In genomic region chr3:124688580-124689454, GRCh38 we compare ENCODE assay signal across 8 cellular contexts. TPM values are rescaled to one million over a fixed set of nuclear protein-coding genes. Genes with fewer than 3 reads are reported as not detected.
DNase-seq lines count a peak whose midpoint lies in the region; ATAC-seq and TF ChIP-seq lines count a peak whose summit lies in the region.

No MANE protein-coding gene starts in this region.

- no peak overlapping the region for H3K27ac ChIP-seq in lower lobe of right lung

- CTCF ChIA-PET in Caco-2 (lab: Charles Lee): interaction anchor here (0.6 to 3.6 kb wide), 11 partner anchors 12 to 128 kb away, joined by 3 to 28 read pairs (median 6); no protein-coding TSS in a partner anchor

- H3K4me3 Mint-ChIP-seq in Caco-2 (ENCODE audit: unreplicated experiment): peak overlapping the region; percentile 48

- no peak overlapping the region for H3K4me3 ChIP-seq in Caco-2 (ENCODE audit: low read depth, low read length)
- no peak overlapping the region for H3K4me3 ChIP-seq in HFF-Myc (replicated peaks; ENCODE audit: low read depth, low read length)
- H3K4me3 ChIP-seq in lower lobe of right lung: no peak overlapping the region

- DNase-seq in Caco-2 (peak; percentile 83 to 84), HFF-Myc (ENCODE audit: extremely low read depth, low read depth) (peak; percentile 47), NCI-H524 treated with DMSO at 0.1 percent for 48 hours (lab: John Stamatoyannopoulos, UW) (peak; percentile 11), dermis microvascular lymphatic vessel endothelial cell (ENCODE audit: low read depth in 2 of 2) (peak; percentile 72 to 80), lower lobe of right lung (peak; percentile 78)
- peak; percentile 47 to 72 for DNase-seq in activated CD4-positive, alpha-beta T cell treated with anti-CD3 and anti-CD28 coated beads, Interleukin-2, amount 50 U/mL, for 24 hours (ENCODE audit: low read depth in 1 of 2, low spot score in 1 of 2)
- peak; percentile 33 for DNase-seq in stimulated activated CD8-positive, alpha-beta memory T cell treated with anti-CD3 and anti-CD28 coated beads, Interleukin-12 subunit alpha, Interleukin-12 subunit beta, amount 100 ng/mL, for 24 hours (ENCODE audit: extremely low read depth)

- intact Hi-C loops in Caco-2 (cut with micrococcal nuclease; ENCODE audit: unreplicated experiment): loop anchor here (1.0 to 2.0 kb wide), 4 partner anchors 42 to 124 kb away; partner anchors contain the start of gene UMPS
- intact Hi-C loops in lower lobe of right lung (cut with DNase I): loop anchor here (10.0 kb wide), 1 partner anchor 124 kb away; no protein-coding TSS in a partner anchor

- H3K27me3 ChIP-seq in Caco-2 (replicated peaks; ENCODE audit: control insufficient read depth, insufficient read depth, low read length): no peaks in the 10 kb centered on the region
- no peaks in the 10 kb centered on the region for H3K27me3 ChIP-seq in lower lobe of right lung (ENCODE audit: low read depth)

- H3K9me3 ChIP-seq in Caco-2 (no peaks in the 10 kb centered on the region), lower lobe of right lung (no peaks in the 10 kb centered on the region)

- peaks cover 44% of the 10 kb centered on the region for H3K4me1 ChIP-seq in Caco-2
- H3K4me1 ChIP-seq in lower lobe of right lung: no peaks in the 10 kb centered on the region

- peaks cover 17% of the 10 kb centered on the region for H3K36me3 Mint-ChIP-seq in Caco-2 (ENCODE audit: insufficient read depth, unreplicated experiment)

- H3K27me3 Mint-ChIP-seq in Caco-2 (ENCODE audit: insufficient read depth, unreplicated experiment): no peaks in the 10 kb centered on the region

- peaks cover 53% of the 10 kb centered on the region for H3K4me1 Mint-ChIP-seq in Caco-2 (ENCODE audit: low read depth, unreplicated experiment)

- ATAC-seq in lower lobe of right lung (peak; percentile 90 to 91), HG03025 (IDR thresholded peaks at IDR 0.05; ENCODE audit: low FRiP score, unreplicated experiment) (no peak)

- BruUV-seq in Caco-2 (replicated peaks; lab: Mats Ljungman, UMichigan): no TSS peak

- no peaks in the 10 kb centered on the region for H3K9me3 Mint-ChIP-seq in Caco-2 (ENCODE audit: unreplicated experiment)

- TF ChIP-seq CTCF in Caco-2 (IDR thresholded peaks at IDR 0.05; ENCODE audit: insufficient read depth in 1 of 2, low read depth in 1 of 2, low read length in 1 of 2, severe bottlenecking in 1 of 2, unreplicated experiment in 1 of 2) (peak; percentile 79 to 80), HFF-Myc (IDR thresholded peaks at IDR 0.05; ENCODE audit: low read depth, low read length, missing control alignments) (peak; percentile 86), lower lobe of right lung (IDR thresholded peaks at IDR 0.05) (peak; percentile 92)

- H3K36me3 ChIP-seq in Caco-2 (ENCODE audit: control insufficient read depth, insufficient read depth, low read length) (no peaks in the 10 kb centered on the region), lower lobe of right lung (no peaks in the 10 kb centered on the region)

- H3K27ac Mint-ChIP-seq in Caco-2 (ENCODE audit: unreplicated experiment): peak overlapping the region; percentile 71

- POLR2A ChIA-PET in Caco-2 (lab: Charles Lee): no interaction called here

RNA-seq across cellular contexts. Expression of gene UMPS, which starts 41.4 kb away (rescaled TPM):
- total RNA-seq in Caco-2 (2022) (59.3 and 62.9 TPM in 2 replicates), dermis microvascular lymphatic vessel endothelial cell (22.0 and 25.7 TPM in 2 replicates), lower lobe of right lung (27.8 TPM)

Comparison
In these comparisons a context has a peak if more than half of its experiments do, and no peak if none do; other contexts are left out.
1. DNase-seq: peak in every context shown above with its lines; median percentile 84 in Caco-2; 78 in lower lobe of right lung; 76 in dermis microvascular lymphatic vessel endothelial cell; 60 in activated CD4-positive, alpha-beta T cell treated with anti-CD3 and anti-CD28 coated beads, Interleukin-2, amount 50 U/mL, for 24 hours; 47 in HFF-Myc; 33 in stimulated activated CD8-positive, alpha-beta memory T cell treated with anti-CD3 and anti-CD28 coated beads, Interleukin-12 subunit alpha, Interleukin-12 subunit beta, amount 100 ng/mL, for 24 hours; 11 in NCI-H524 treated with DMSO at 0.1 percent for 48 hours.